ENCODE assay signal across 12 cellular contexts in the genomic region with DNA sequence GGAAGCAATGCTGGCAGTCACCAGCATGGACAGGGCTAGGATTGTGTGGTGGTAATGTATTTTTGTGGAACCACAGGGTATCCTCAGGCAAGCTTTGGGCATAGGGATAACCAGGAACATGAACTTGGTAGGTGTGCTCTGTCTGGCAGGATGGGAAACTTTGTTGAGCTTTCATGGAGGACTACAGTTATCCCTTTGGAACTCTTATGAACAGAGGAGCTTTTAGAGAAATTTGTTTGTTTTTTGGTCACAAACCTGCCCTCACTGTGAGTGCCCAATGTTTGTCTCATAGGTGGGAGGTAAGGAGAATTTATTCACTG. TPM values are rescaled to one million over a fixed set of nuclear protein-coding genes. Genes with fewer than 3 reads are reported as not detected.
DNase-seq lines count a peak whose midpoint lies in the region; ATAC-seq and TF ChIP-seq lines count a peak whose summit lies in the region.
"Had no signal": no experiment of that assay in that cellular context is flagged by ENCODE, and none has a peak within 500 bp of the region (broad histone marks: within the 10 kb centered on the region; RNA-seq: fewer than 3 reads in every experiment).

No MANE protein-coding gene starts in this region.

- peaks cover 39% of the 10 kb centered on the region for H3K4me1 Mint-ChIP-seq in activated CD4-positive, alpha-beta T cell treated with anti-CD3 and anti-CD28 coated beads for 36 hours
- no peaks in the 10 kb centered on the region for H3K4me1 Mint-ChIP-seq in endothelial cell (ENCODE audit: unreplicated experiment)
- peaks cover 40% of the 10 kb centered on the region for H3K4me1 Mint-ChIP-seq in stimulated activated effector memory CD8-positive, alpha-beta T cell treated with anti-CD3 and anti-CD28 coated beads, Interleukin-12 subunit alpha, Interleukin-12 subunit beta, amount 100 ng/mL, for 72 hours

- no peak overlapping the region for H3K4me2 ChIP-seq in osteoblast (ENCODE audit: insufficient read depth, low read length)

- peak overlapping the region; percentile 51 for H3K27ac Mint-ChIP-seq in activated CD4-positive, alpha-beta T cell treated with anti-CD3 and anti-CD28 coated beads for 36 hours
- H3K27ac Mint-ChIP-seq in endothelial cell (ENCODE audit: unreplicated experiment): no peak overlapping the region
- peak overlapping the region; percentile 59 for H3K27ac Mint-ChIP-seq in stimulated activated effector memory CD8-positive, alpha-beta T cell treated with anti-CD3 and anti-CD28 coated beads, Interleukin-12 subunit alpha, Interleukin-12 subunit beta, amount 100 ng/mL, for 72 hours
- H3K27ac Mint-ChIP-seq: activated naive CD8-positive, alpha-beta T cell treated with anti-CD3 and anti-CD28 coated beads, Interleukin-2, amount 10 ng/mL, durations not matched to agents 7 days and 5 days had no signal

- BruUV-seq in Panc1 (replicated peaks; lab: Mats Ljungman, UMichigan): no TSS peak

- H3K4me1 ChIP-seq in Panc1 (ENCODE audit: control insufficient read depth, insufficient read depth, low read length) (peaks cover 12% of the 10 kb centered on the region), osteoblast (ENCODE audit: insufficient read depth, low read length) (peaks cover 23% of the 10 kb centered on the region)
- H3K4me1 ChIP-seq: parathyroid adenoma, testis had no signal

- H3K36me3 Mint-ChIP-seq in activated CD4-positive, alpha-beta T cell treated with anti-CD3 and anti-CD28 coated beads for 36 hours (ENCODE audit: low read depth): peaks cover 27% of the 10 kb centered on the region
- peaks cover 4% of the 10 kb centered on the region for H3K36me3 Mint-ChIP-seq in endothelial cell (ENCODE audit: low read depth, unreplicated experiment)
- H3K36me3 Mint-ChIP-seq in stimulated activated effector memory CD8-positive, alpha-beta T cell treated with anti-CD3 and anti-CD28 coated beads, Interleukin-12 subunit alpha, Interleukin-12 subunit beta, amount 100 ng/mL, for 72 hours: no peaks in the 10 kb centered on the region

- intact Hi-C loops in activated CD4-positive, alpha-beta T cell treated with anti-CD3 and anti-CD28 coated beads for 36 hours (cut with DNase I, micrococcal nuclease): loop anchor here (1.0 to 2.0 kb wide), 7 partner anchors 54 to 161 kb away; a partner anchor contains a TSS
- intact Hi-C loops in Panc1 (cut with micrococcal nuclease; ENCODE audit: unreplicated experiment): loop anchor here (2.0 to 5.0 kb wide), 2 partner anchors 67 to 156 kb away; no protein-coding TSS in a partner anchor

- peak overlapping the region; percentile 40; the same call in 1 of the 2 replicates for H3K27ac ChIP-seq in Panc1 (ENCODE audit: low read length)
- H3K27ac ChIP-seq in osteoblast (ENCODE audit: low read depth, low read length): no peak overlapping the region
- H3K27ac ChIP-seq: parathyroid adenoma had no signal

- peaks cover 40% of the 10 kb centered on the region for H3K79me2 ChIP-seq in osteoblast (ENCODE audit: insufficient read depth, low read length)
- H3K79me2 ChIP-seq: parathyroid adenoma had no signal

- ATAC-seq in activated CD4-positive, alpha-beta T cell treated with anti-CD3 and anti-CD28 coated beads for 36 hours: no peak
- ATAC-seq in Panc1 (no peak; the same call in 1 of the 2 replicates), GM18505 (IDR thresholded peaks at IDR 0.05; ENCODE audit: unreplicated experiment) (no peak), HG02798 (IDR thresholded peaks at IDR 0.05; ENCODE audit: poor library complexity, unreplicated experiment) (no peak)
- no peak for ATAC-seq in stimulated activated effector memory CD8-positive, alpha-beta T cell treated with anti-CD3 and anti-CD28 coated beads, Interleukin-12 subunit alpha, Interleukin-12 subunit beta, amount 100 ng/mL, for 72 hours

- no peak overlapping the region for H2AFZ ChIP-seq in osteoblast (ENCODE audit: low read length)
- H2AFZ ChIP-seq: parathyroid adenoma had no signal

- H3K4me3 Mint-ChIP-seq in activated CD4-positive, alpha-beta T cell treated with anti-CD3 and anti-CD28 coated beads for 36 hours: no peak overlapping the region
- peak overlapping the region; percentile 39 for H3K4me3 Mint-ChIP-seq in endothelial cell (ENCODE audit: unreplicated experiment)
- no peak overlapping the region for H3K4me3 Mint-ChIP-seq in stimulated activated effector memory CD8-positive, alpha-beta T cell treated with anti-CD3 and anti-CD28 coated beads, Interleukin-12 subunit alpha, Interleukin-12 subunit beta, amount 100 ng/mL, for 72 hours
- H3K4me3 Mint-ChIP-seq: activated naive CD8-positive, alpha-beta T cell treated with anti-CD3 and anti-CD28 coated beads, Interleukin-2, amount 10 ng/mL, durations not matched to agents 7 days and 5 days had no signal

- no peak overlapping the region for H3K4me3 ChIP-seq in Panc1 (ENCODE audit: low read depth in 2 of 2, low read length in 2 of 2)
- no peak overlapping the region for H3K4me3 ChIP-seq in osteoblast (ENCODE audit: insufficient read depth, low read length)
- H3K4me3 ChIP-seq: testis had no signal

- TF ChIP-seq CTCF in Panc1 (IDR thresholded peaks at IDR 0.05) (peak; percentile 65), endothelial cell (IDR thresholded peaks at IDR 0.05; ENCODE audit: unreplicated experiment) (no peak), osteoblast (IDR thresholded peaks at IDR 0.05; ENCODE audit: extremely low read depth, low read depth, low read length) (no peak)

- H3K27me3 ChIP-seq in Panc1 (ENCODE audit: control insufficient read depth, insufficient read depth, low read length): no peaks in the 10 kb centered on the region
- H3K27me3 ChIP-seq in osteoblast (ENCODE audit: insufficient read depth, low read length): no peaks in the 10 kb centered on the region
- H3K27me3 ChIP-seq: testis had no signal

- H3K36me3 ChIP-seq in Panc1 (ENCODE audit: control insufficient read depth, insufficient read depth, low read length) (peaks cover 13% of the 10 kb centered on the region; the same call in 1 of the 2 replicates), osteoblast (ENCODE audit: insufficient read depth, low read length) (peaks cover 32% of the 10 kb centered on the region)

- CTCF ChIA-PET in activated CD4-positive, alpha-beta T cell treated with anti-CD3 and anti-CD28 coated beads for 36 hours (lab: Charles Lee): interaction anchor here (0.6 to 13.3 kb wide), 35 partner anchors 9 to 279 kb away, joined by 3 to 174 read pairs (median 5); a partner anchor contains a TSS
- CTCF ChIA-PET in Panc1 (lab: Charles Lee): interaction anchor here (1.1 to 4.0 kb wide), 5 partner anchors 64 to 160 kb away, joined by 3 to 28 read pairs (median 4); no protein-coding TSS in a partner anchor

- no peaks in the 10 kb centered on the region for H3K9me3 ChIP-seq in Panc1 (ENCODE audit: control insufficient read depth, insufficient read depth, low read depth, low read length)
- H3K9me3 ChIP-seq in osteoblast (ENCODE audit: low read depth, low read length): no peaks in the 10 kb centered on the region
- H3K9me3 ChIP-seq: testis had no signal

- no peak for TF ChIP-seq POLR2A in GM18505 (IDR thresholded peaks at IDR 0.05; ENCODE audit: borderline replicate concordance, extremely low read depth, insufficient read depth, insufficient read length)

- in situ Hi-C loops in Panc1 (cut with HindIII; ENCODE audit: low pct_unique_long_range_greater_than_20kb, low sequenced_read_pairs): no loop called here

- H3K9me3 Mint-ChIP-seq in activated CD4-positive, alpha-beta T cell treated with anti-CD3 and anti-CD28 coated beads for 36 hours (ENCODE audit: low read depth): no peaks in the 10 kb centered on the region
- no peaks in the 10 kb centered on the region for H3K9me3 Mint-ChIP-seq in endothelial cell (ENCODE audit: unreplicated experiment)
- no peaks in the 10 kb centered on the region for H3K9me3 Mint-ChIP-seq in stimulated activated effector memory CD8-positive, alpha-beta T cell treated with anti-CD3 and anti-CD28 coated beads, Interleukin-12 subunit alpha, Interleukin-12 subunit beta, amount 100 ng/mL, for 72 hours
- H3K9me3 Mint-ChIP-seq: activated naive CD8-positive, alpha-beta T cell treated with anti-CD3 and anti-CD28 coated beads, Interleukin-2, amount 10 ng/mL, durations not matched to agents 7 days and 5 days had no signal

- no peak for DNase-seq in activated CD4-positive, alpha-beta T cell treated with anti-CD3 and anti-CD28 coated beads for 36 hours
- no peak for DNase-seq in activated CD4-positive, alpha-beta T cell treated with anti-CD3 and anti-CD28 coated beads, Interleukin-2, amount 50 U/mL, for 4 hours
- DNase-seq in Panc1 (ENCODE audit: low read depth, low spot score): peak; percentile 5
- DNase-seq in endothelial cell (ENCODE audit: low spot score): no peak
- DNase-seq in stimulated activated effector memory CD8-positive, alpha-beta T cell treated with anti-CD3 and anti-CD28 coated beads, Interleukin-12 subunit alpha, Interleukin-12 subunit beta, amount 100 ng/mL, for 72 hours (ENCODE audit: low spot score in 2 of 2): no peak
- no peak for DNase-seq in osteoblast (ENCODE audit: insufficient read length, low spot score, missing footprints)
- DNase-seq: NCI-H1436 treated with DMSO at 0.1 percent for 48 hours had no signal

- POLR2A ChIA-PET in activated CD4-positive, alpha-beta T cell treated with anti-CD3 and anti-CD28 coated beads for 36 hours (lab: Charles Lee): interaction anchor here (0.7 to 1.3 kb wide), 2 partner anchors 66 to 69 kb away, joined by 5 to 6 read pairs; no protein-coding TSS in a partner anchor
- POLR2A ChIA-PET in Panc1 (lab: Charles Lee): interaction anchor here (2.0 kb wide), 1 partner anchor 66 kb away, joined by 6 read pairs; no protein-coding TSS in a partner anchor

- peaks cover 7% of the 10 kb centered on the region for H4K20me1 ChIP-seq in osteoblast (ENCODE audit: insufficient read depth, low read length)

- H3K27me3 Mint-ChIP-seq in activated CD4-positive, alpha-beta T cell treated with anti-CD3 and anti-CD28 coated beads for 36 hours: no peaks in the 10 kb centered on the region
- H3K27me3 Mint-ChIP-seq in endothelial cell (ENCODE audit: unreplicated experiment): peaks cover 2% of the 10 kb centered on the region
- H3K27me3 Mint-ChIP-seq: activated naive CD8-positive, alpha-beta T cell treated with anti-CD3 and anti-CD28 coated beads, Interleukin-2, amount 10 ng/mL, durations not matched to agents 7 days and 5 days had no signal

RNA-seq across cellular contexts. Expression of a gene that starts 54.4 kb away (rescaled TPM):
- total RNA-seq in activated CD4-positive, alpha-beta T cell treated with anti-CD3 and anti-CD28 coated beads for 36 hours: 100 to 1,000 TPM; 192 to 195 TPM
- total RNA-seq in Panc1 (2021; ENCODE audit: unreplicated experiment): 413 TPM
- 162 TPM for polyA plus RNA-seq in Panc1 (2012; ENCODE audit: insufficient read length)
- total RNA-seq in endothelial cell (ENCODE audit: unreplicated experiment): 511 TPM
- 377 and 424 TPM in 2 replicates for total RNA-seq in osteoblast
